Comparison of ENCODE assay signal across 11 cellular contexts in genomic region chr5:180873628-180874520, GRCh38. TPM values are rescaled to one million over a fixed set of nuclear protein-coding genes. Genes with fewer than 3 reads are reported as not detected.
DNase-seq lines count a peak whose midpoint lies in the region; ATAC-seq and TF ChIP-seq lines count a peak whose summit lies in the region.
"Had no signal": no experiment of that assay in that cellular context is flagged by ENCODE, and none has a peak within 500 bp of the region (broad histone marks: within the 10 kb centered on the region; RNA-seq: fewer than 3 reads in every experiment).

No MANE protein-coding gene starts in this region.

- TF ChIP-seq CTCF in OCI-LY7 (conservative IDR thresholded peaks at IDR 0.05; ENCODE audit: low read length) (no peak), endodermal cell (conservative IDR thresholded peaks at IDR 0.05) (no peak)

- peak overlapping the region; percentile 91 for H2AFZ ChIP-seq in OCI-LY7 (ENCODE audit: low read length)

- no peaks in the 10 kb centered on the region for H3K9me3 Mint-ChIP-seq in activated naive CD8-positive, alpha-beta T cell (ENCODE audit: low read depth)
- H3K9me3 Mint-ChIP-seq in activated naive CD8-positive, alpha-beta T cell treated with anti-CD3 and anti-CD28 coated beads for 36 hours = no peaks in the 10 kb centered on the region
- no peaks in the 10 kb centered on the region for H3K9me3 Mint-ChIP-seq in endodermal cell

- DNase-seq in activated naive CD8-positive, alpha-beta T cell treated with anti-CD3 and anti-CD28 coated beads for 36 hours = no peak
- DNase-seq in OCI-LY7 (ENCODE audit: low spot score) = peak; percentile 53
- peak; percentile 36 for DNase-seq in endodermal cell
- no peak for DNase-seq in ecto neural progenitor cell (ENCODE audit: low spot score)
- no peak for DNase-seq in NCI-H510A (lab: John Stamatoyannopoulos, UW)
- DNase-seq: stimulated activated CD4-positive, alpha-beta T cell treated with anti-CD3 and anti-CD28 coated beads, Interleukin-12 subunit alpha, Interleukin-12 subunit beta, amount 100 ng/mL, for 4 hours had no signal

- H3K4me3 ChIP-seq in OCI-LY7 (ENCODE audit: low read depth, low read length, poor library complexity, severe bottlenecking) (no peak overlapping the region), endodermal cell (ENCODE audit: low read length) (no peak overlapping the region), stomach smooth muscle (ENCODE audit: low read length in 2 of 2) (no peak overlapping the region)

- H3K9me3 ChIP-seq in OCI-LY7 (ENCODE audit: low read length) (no peaks in the 10 kb centered on the region), endodermal cell (ENCODE audit: control insufficient read depth, low read length) (no peaks in the 10 kb centered on the region), stomach smooth muscle (ENCODE audit: control insufficient read depth in 2 of 2, low read length in 2 of 2) (no peaks in the 10 kb centered on the region)

- H3K27me3 Mint-ChIP-seq in activated naive CD8-positive, alpha-beta T cell = no peaks in the 10 kb centered on the region
- H3K27me3 Mint-ChIP-seq in activated naive CD8-positive, alpha-beta T cell treated with anti-CD3 and anti-CD28 coated beads for 36 hours = no peaks in the 10 kb centered on the region
- peaks cover 16% of the 10 kb centered on the region for H3K27me3 Mint-ChIP-seq in endodermal cell (ENCODE audit: insufficient read depth)

- 79 to 80% methylated on average over 8 to 13 of the region's 13 CpGs for WGBS in endodermal cell (ENCODE audit: insufficient coverage in 1 of 2, insufficient read length in 1 of 2), 2 experiments

- no peaks in the 10 kb centered on the region for H3K36me3 Mint-ChIP-seq in activated naive CD8-positive, alpha-beta T cell
- no peaks in the 10 kb centered on the region for H3K36me3 Mint-ChIP-seq in activated naive CD8-positive, alpha-beta T cell treated with anti-CD3 and anti-CD28 coated beads for 36 hours
- no peaks in the 10 kb centered on the region for H3K36me3 Mint-ChIP-seq in endodermal cell (ENCODE audit: low read depth)

- H3K36me3 ChIP-seq in OCI-LY7 (ENCODE audit: insufficient read depth, low read length) (no peaks in the 10 kb centered on the region), endodermal cell (ENCODE audit: control insufficient read depth, insufficient read depth, low read length) (no peaks in the 10 kb centered on the region), stomach smooth muscle (ENCODE audit: control insufficient read depth in 2 of 2, insufficient read depth in 2 of 2, low read length in 2 of 2) (no peaks in the 10 kb centered on the region)

- no peaks in the 10 kb centered on the region for H3K27me3 ChIP-seq in endodermal cell (ENCODE audit: control insufficient read depth, insufficient read depth, low read length, poor library complexity, severe bottlenecking)
- H3K27me3 ChIP-seq in stomach smooth muscle (ENCODE audit: control insufficient read depth in 1 of 2, insufficient read depth in 2 of 2, low read length in 2 of 2) = no peaks in the 10 kb centered on the region

- peaks cover 2% of the 10 kb centered on the region for H3K4me1 Mint-ChIP-seq in activated naive CD8-positive, alpha-beta T cell (ENCODE audit: low read depth)
- peaks cover 3% of the 10 kb centered on the region for H3K4me1 Mint-ChIP-seq in activated naive CD8-positive, alpha-beta T cell treated with anti-CD3 and anti-CD28 coated beads for 36 hours
- H3K4me1 Mint-ChIP-seq in endodermal cell = no peaks in the 10 kb centered on the region

- no peaks in the 10 kb centered on the region for H3K9me2 ChIP-seq in OCI-LY7 (ENCODE audit: insufficient read depth, low read length)

- 0 out of 2 replicates have a peak overlapping the region, but pooled peaks have one; percentile 20 for H3K4me2 ChIP-seq in OCI-LY7 (ENCODE audit: low read length)

- POLR2A ChIA-PET in OCI-LY7 (lab: Charles Lee) = no interaction called here

- H3K9ac ChIP-seq in endodermal cell (ENCODE audit: extremely low read depth, low read length, poor library complexity, severe bottlenecking) (no peak overlapping the region), stomach smooth muscle (ENCODE audit: low read length in 2 of 2) (no peak overlapping the region)

- no peaks in the 10 kb centered on the region for H3K79me2 ChIP-seq in OCI-LY7 (ENCODE audit: insufficient read depth, low read depth, low read length)

- no TSS peak for BruUV-seq in OCI-LY7 (replicated peaks; lab: Mats Ljungman, UMichigan)

- no peaks in the 10 kb centered on the region for H4K20me1 ChIP-seq in OCI-LY7 (ENCODE audit: insufficient read depth, low read length)

- CTCF ChIA-PET in OCI-LY7 (lab: Charles Lee; ENCODE audit: unreplicated experiment) = interaction anchor here (0.8 kb wide), 1 partner anchor 199 kb away, joined by 3 read pairs; no protein-coding TSS in a partner anchor

- H3K27ac Mint-ChIP-seq in activated naive CD8-positive, alpha-beta T cell = peak overlapping the region; percentile 50
- no peak overlapping the region for H3K27ac Mint-ChIP-seq in activated naive CD8-positive, alpha-beta T cell treated with anti-CD3 and anti-CD28 coated beads for 36 hours
- H3K27ac Mint-ChIP-seq in endodermal cell = no peak overlapping the region

- intact Hi-C loops in OCI-LY7 (cut with micrococcal nuclease; ENCODE audit: unreplicated experiment) = no loop called here

- H3K4me1 ChIP-seq in OCI-LY7 (ENCODE audit: insufficient read depth, low read length, poor library complexity, severe bottlenecking) (peaks cover 16% of the 10 kb centered on the region), endodermal cell (ENCODE audit: control insufficient read depth, insufficient read depth, low read length) (no peaks in the 10 kb centered on the region), stomach smooth muscle (ENCODE audit: control insufficient read depth, insufficient read depth, low read length) (peaks cover 7% of the 10 kb centered on the region)

- H3K27ac ChIP-seq in OCI-LY7 (ENCODE audit: low read depth, low read length, poor library complexity, severe bottlenecking) (no peak overlapping the region), endodermal cell (ENCODE audit: low read depth, low read length) (no peak overlapping the region), stomach smooth muscle (ENCODE audit: low read length) (peak overlapping the region; percentile 71)

- no peak for ATAC-seq in GM18511 (IDR thresholded peaks at IDR 0.05; ENCODE audit: unreplicated experiment)

- H3K4me3 Mint-ChIP-seq in activated naive CD8-positive, alpha-beta T cell = no peak overlapping the region
- no peak overlapping the region for H3K4me3 Mint-ChIP-seq in activated naive CD8-positive, alpha-beta T cell treated with anti-CD3 and anti-CD28 coated beads for 36 hours
- H3K4me3 Mint-ChIP-seq in endodermal cell = no peak overlapping the region

RNA-seq across cellular contexts. Expression of gene ZFP62, which starts 12.8 kb away (rescaled TPM):
- 10 to 100 TPM; 21.2 to 23.7 TPM for total RNA-seq in activated naive CD8-positive, alpha-beta T cell treated with anti-CD3 and anti-CD28 coated beads for 36 hours
- 58.4 and 59.0 TPM in 2 replicates for total RNA-seq in OCI-LY7 (2014; rRNA removed; shearing (Covaris generic))
- total RNA-seq in OCI-LY7 (2022) (69.2 and 79.1 TPM in 2 replicates), endodermal cell (10 to 100 TPM; 37.3 to 44.6 TPM)
- polyA plus RNA-seq in endodermal cell (2013, experiment 1 of 2) = 43.3 TPM
- polyA plus RNA-seq in endodermal cell (2013, experiment 2 of 2) = 36.4 TPM

RNA-seq across cellular contexts. Expression of gene BTNL8, which starts 25.1 kb away (rescaled TPM):
- total RNA-seq in activated naive CD8-positive, alpha-beta T cell treated with anti-CD3 and anti-CD28 coated beads for 36 hours = under 1 TPM; 0.12 to 0.20 TPM
- total RNA-seq in OCI-LY7 (2014; rRNA removed; shearing (Covaris generic)) = not detected in 2 replicates
- not detected in 2 replicates for total RNA-seq in OCI-LY7 (2022)
- total RNA-seq in endodermal cell = not detected
- not detected for polyA plus RNA-seq in endodermal cell (2013, experiment 1 of 2)
- polyA plus RNA-seq in endodermal cell (2013, experiment 2 of 2) = not detected
- total RNA-seq: activated CD8-positive, alpha-beta memory T cell treated with anti-CD3 and anti-CD28 coated beads for 36 hours; glomerular endothelial cell had no signal

Comparison
In these comparisons a context has a peak if more than half of its experiments do, and no peak if none do; other contexts are left out.
1. DNase-seq: peak in OCI-LY7 (single experiment) and endodermal cell (single experiment); none in activated naive CD8-positive, alpha-beta T cell treated with anti-CD3 and anti-CD28 coated beads for 36 hours (single experiment), ecto neural progenitor cell (single experiment) and NCI-H510A (single experiment).